In genomic region chr11:126098204-126098769, GRCh38 we compare ENCODE assay signal across 15 cellular contexts. TPM values are rescaled to one million over a fixed set of nuclear protein-coding genes. Genes with fewer than 3 reads are reported as not detected.
A peak's percentile ranks its signal among the peaks of the same experiment; 100 is the strongest.
DNase-seq lines count a peak whose midpoint lies in the region; ATAC-seq and TF ChIP-seq lines count a peak whose summit lies in the region.
"Had no signal": no experiment of that assay in that cellular context is flagged by ENCODE, and none has a peak within 500 bp of the region (broad histone marks: within the 10 kb centered on the region; RNA-seq: fewer than 3 reads in every experiment).

No MANE protein-coding gene starts in this region.

- H3K36me3 ChIP-seq in SK-N-SH (replicated peaks in 1 of 2; ENCODE audit: control insufficient read depth in 1 of 2, insufficient read depth in 2 of 2, low read length in 1 of 2) (no peaks in the 10 kb centered on the region), endodermal cell (ENCODE audit: control insufficient read depth, insufficient read depth, low read length) (no peaks in the 10 kb centered on the region), neural progenitor cell (no peaks in the 10 kb centered on the region), spleen (no peaks in the 10 kb centered on the region)
- H3K36me3 ChIP-seq: BLaER1 had no signal

- H3K27ac ChIP-seq in SK-N-SH (ENCODE audit: low read depth in 2 of 2, low read length in 1 of 2) (no peak overlapping the region; a peak in 1 of 4 replicates), endodermal cell (ENCODE audit: low read depth, low read length) (no peak overlapping the region), neural progenitor cell (no peak overlapping the region), spleen (no peak overlapping the region)
- H3K27ac ChIP-seq: BLaER1, GM23248 had no signal

- no peaks in the 10 kb centered on the region for H3K9me2 ChIP-seq in SK-N-SH

- H3K36me3 Mint-ChIP-seq in endodermal cell (ENCODE audit: low read depth): no peaks in the 10 kb centered on the region
- H3K36me3 Mint-ChIP-seq in neural progenitor cell: peaks cover 1% of the 10 kb centered on the region

- no peak overlapping the region for H2AFZ ChIP-seq in SK-N-SH (ENCODE audit: low read depth)
- H2AFZ ChIP-seq in neural progenitor cell (replicated peaks): peak overlapping the region; percentile 65
- H2AFZ ChIP-seq: GM23248 had no signal

- ATAC-seq in SK-N-SH treated with all-trans-retinoic acid at 6 μM for 48 hours: peak; percentile 70

- H3K9ac ChIP-seq in SK-N-SH: no peak overlapping the region
- no peak overlapping the region for H3K9ac ChIP-seq in endodermal cell (ENCODE audit: extremely low read depth, low read length, poor library complexity, severe bottlenecking)
- no peak overlapping the region for H3K9ac ChIP-seq in neural progenitor cell
- H3K9ac ChIP-seq: BLaER1, GM23248 had no signal

- no peak for TF ChIP-seq EP300 in SK-N-SH (IDR thresholded peaks at IDR 0.05; ENCODE audit: borderline replicate concordance in 1 of 2, low read depth in 1 of 2, low read length in 1 of 2)

- intact Hi-C loops in spleen (cut with DNase I; ENCODE audit: low total_unique reads): no loop called here

- TF ChIP-seq CTCF in SK-N-SH (IDR thresholded peaks at IDR 0.05) (no peak), endodermal cell (conservative IDR thresholded peaks at IDR 0.05) (no peak), neural progenitor cell (IDR thresholded peaks at IDR 0.05) (no peak), spleen (IDR thresholded peaks at IDR 0.05 in 8 of 11, conservative IDR thresholded peaks at IDR 0.05 in 3 of 11) (no peak)

- CTCF ChIA-PET in SK-N-SH (lab: Yijun Ruan, JAX): interaction anchor here (1.0 to 3.5 kb wide), 5 partner anchors 12 to 37 kb away, joined by 3 to 16 read pairs (median 6); no protein-coding TSS in a partner anchor

- H3K27me3 ChIP-seq in SK-N-SH (ENCODE audit: insufficient read depth): no peaks in the 10 kb centered on the region; the same call in 1 of the 2 replicates
- peaks cover 15% of the 10 kb centered on the region for H3K27me3 ChIP-seq in endodermal cell (ENCODE audit: control insufficient read depth, insufficient read depth, low read length, poor library complexity, severe bottlenecking)
- no peaks in the 10 kb centered on the region for H3K27me3 ChIP-seq in neural progenitor cell
- peaks cover 0 to 9% (median 0%) of the 10 kb centered on the region in 7 donors for H3K27me3 ChIP-seq in spleen (replicated peaks in 1 of 7)
- H3K27me3 ChIP-seq: BLaER1 had no signal

- no peak overlapping the region for H3K4me2 ChIP-seq in SK-N-SH
- H3K4me2 ChIP-seq in neural progenitor cell: no peak overlapping the region
- H3K4me2 ChIP-seq: BLaER1 had no signal

- POLR2A ChIA-PET in SK-N-SH (lab: Yijun Ruan, JAX): interaction anchor here (0.7 to 1.0 kb wide), 2 partner anchors 14 to 15 kb away, joined by 4 read pairs; no protein-coding TSS in a partner anchor

- H3K9me3 Mint-ChIP-seq in endodermal cell (no peaks in the 10 kb centered on the region), neural progenitor cell (no peaks in the 10 kb centered on the region)
- H3K9me3 Mint-ChIP-seq: CD8-positive, alpha-beta memory T cell; H9 had no signal

- no peak for TF ChIP-seq RAD21 in SK-N-SH (IDR thresholded peaks at IDR 0.05; ENCODE audit: low read length)

- H3K4me1 Mint-ChIP-seq in endodermal cell (peaks cover 17% of the 10 kb centered on the region), neural progenitor cell (peaks cover 61% of the 10 kb centered on the region)
- H3K4me1 Mint-ChIP-seq: CD8-positive, alpha-beta memory T cell had no signal

- H3K27me3 Mint-ChIP-seq in endodermal cell (ENCODE audit: insufficient read depth) (peaks cover 9% of the 10 kb centered on the region), neural progenitor cell (ENCODE audit: insufficient read depth, low read depth) (peaks cover 11% of the 10 kb centered on the region)

- H3K79me2 ChIP-seq in SK-N-SH (ENCODE audit: insufficient read depth): no peaks in the 10 kb centered on the region
- H3K79me2 ChIP-seq in neural progenitor cell (ENCODE audit: low read depth): no peaks in the 10 kb centered on the region

- H3K4me3 Mint-ChIP-seq in endodermal cell (no peak overlapping the region), neural progenitor cell (no peak overlapping the region)
- H3K4me3 Mint-ChIP-seq: CD8-positive, alpha-beta memory T cell; H9 had no signal

- H4K20me1 ChIP-seq in SK-N-SH (ENCODE audit: insufficient read depth) (no peaks in the 10 kb centered on the region), neural progenitor cell (ENCODE audit: low read depth) (no peaks in the 10 kb centered on the region)
- H4K20me1 ChIP-seq: BLaER1 had no signal

- WGBS in SK-N-SH (ENCODE audit: low lambda C conversion rate): 35% methylated on average over 4 of the region's 7 CpGs
- WGBS in endodermal cell (ENCODE audit: insufficient coverage in 1 of 2, insufficient read length in 1 of 2), 2 experiments: 79 to 94% methylated on average over 5 to 7 of the region's 7 CpGs
- 64 to 83% (median 78%) methylated on average over 7 of the region's 7 CpGs for WGBS in spleen, 5 donors

- H3K27ac Mint-ChIP-seq in endodermal cell: no peak overlapping the region
- H3K27ac Mint-ChIP-seq in neural progenitor cell: peak overlapping the region; percentile 91
- H3K27ac Mint-ChIP-seq: CD8-positive, alpha-beta memory T cell had no signal

- no peak for DNase-seq in SK-N-SH
- peak; percentile 46 for DNase-seq in endodermal cell
- DNase-seq in neural progenitor cell (ENCODE audit: low spot score): no peak
- peak; percentile 63 for DNase-seq in spleen
- no peak for DNase-seq in NCI-H2107 treated with DMSO at 0.1 percent for 48 hours (lab: John Stamatoyannopoulos, UW; ENCODE audit: unreplicated experiment)
- no peak for DNase-seq in SKM-1 (lab: John Stamatoyannopoulos, UW; ENCODE audit: unreplicated experiment)
- DNase-seq in stimulated activated CD4-positive, alpha-beta T cell treated with anti-CD3 and anti-CD28 coated beads, Interleukin-4, amount 100 ng/mL, for 1 hour: no peak
- DNase-seq: 8988T; AML-193; Caco-2; CD8-positive, alpha-beta memory T cell; GM23248; H9 had no signal

- TF ChIP-seq POLR2A in spleen (IDR thresholded peaks at IDR 0.05): no peak

- H3K4me3 ChIP-seq in SK-N-SH (ENCODE audit: low read depth in 2 of 2, low read length in 1 of 2) (no peak overlapping the region), endodermal cell (ENCODE audit: low read length) (no peak overlapping the region), neural progenitor cell (no peak overlapping the region), spleen (no peak overlapping the region)
- H3K4me3 ChIP-seq: BLaER1, GM23248 had no signal

- H3F3A ChIP-seq in SK-N-SH (replicated peaks; ENCODE audit: insufficient read depth): no peaks in the 10 kb centered on the region
- peaks cover 7% of the 10 kb centered on the region for H3F3A ChIP-seq in neural progenitor cell (ENCODE audit: low read depth)

- H3K9me3 ChIP-seq in SK-N-SH (no peaks in the 10 kb centered on the region), endodermal cell (ENCODE audit: control insufficient read depth, low read length) (no peaks in the 10 kb centered on the region), neural progenitor cell (ENCODE audit: low read depth) (no peaks in the 10 kb centered on the region), spleen (no peaks in the 10 kb centered on the region)
- H3K9me3 ChIP-seq: BLaER1, Caco-2 had no signal

- H3K4me1 ChIP-seq in SK-N-SH (ENCODE audit: control insufficient read depth in 1 of 2, insufficient read depth in 2 of 2, low read depth in 1 of 2, low read length in 1 of 2) (peaks cover 6 to 41% of the 10 kb centered on the region in 2 experiments; a peak in 3 of 4 replicates), endodermal cell (ENCODE audit: control insufficient read depth, insufficient read depth, low read length) (no peaks in the 10 kb centered on the region), neural progenitor cell (peaks cover 44% of the 10 kb centered on the region), spleen (peaks cover 0 to 7% (median 0%) of the 10 kb centered on the region in 6 donors)
- H3K4me1 ChIP-seq: Caco-2 had no signal

TF ChIP-seq in SK-N-SH treated with all-trans-retinoic acid at 6 μM for 48 hours, 23 proteins besides CTCF, POLR2A, EP300 and RAD21 (continues in another document):
- TF ChIP-seq BACH2 (CRISPR knock-in tag; IDR thresholded peaks at IDR 0.05; ENCODE audit: borderline replicate concordance) (no peak), ZC3H10 (CRISPR knock-in tag; IDR thresholded peaks at IDR 0.05) (no peak), RARB (CRISPR knock-in tag; IDR thresholded peaks at IDR 0.05) (no peak), ESRRG (CRISPR knock-in tag; IDR thresholded peaks at IDR 0.05) (no peak), ISL1 (CRISPR knock-in tag; IDR thresholded peaks at IDR 0.05) (no peak), TOX (CRISPR knock-in tag; IDR thresholded peaks at IDR 0.05; ENCODE audit: borderline replicate concordance) (no peak), SNAI2 (CRISPR knock-in tag; IDR thresholded peaks at IDR 0.05) (no peak), ZNF565 (CRISPR knock-in tag; conservative IDR thresholded peaks at IDR 0.05; ENCODE audit: low read depth) (no peak), ARNTL (CRISPR knock-in tag; IDR thresholded peaks at IDR 0.05; ENCODE audit: borderline replicate concordance, low read depth) (no peak), ZFP30 (CRISPR knock-in tag; IDR thresholded peaks at IDR 0.05) (no peak), OSR1 (CRISPR knock-in tag; IDR thresholded peaks at IDR 0.05) (no peak)

TF ChIP-seq in SK-N-SH, 30 proteins besides CTCF, POLR2A, EP300 and RAD21 (continues in another document):
- TF ChIP-seq RFX5 (IDR thresholded peaks at IDR 0.05; ENCODE audit: low read length) (no peak), ELF1 (IDR thresholded peaks at IDR 0.05) (no peak), EZH2phosphoT487 (IDR thresholded peaks at IDR 0.05; ENCODE audit: borderline replicate concordance, low read depth) (no peak), SMC3 (IDR thresholded peaks at IDR 0.05; ENCODE audit: low read depth, low read length) (no peak), CHD2 (IDR thresholded peaks at IDR 0.05; ENCODE audit: low read length, partially characterized antibody) (no peak), JUND (IDR thresholded peaks at IDR 0.05) (no peak), USF1 (IDR thresholded peaks at IDR 0.05; ENCODE audit: borderline replicate concordance, low read depth) (no peak), RXRA (IDR thresholded peaks at IDR 0.05; ENCODE audit: borderline replicate concordance, low read depth) (no peak)

RNA-seq across cellular contexts. Expression of gene CDON, which starts 35.6 kb away (rescaled TPM):
- polyA plus RNA-seq in SK-N-SH (2012; rRNA removed): 3.7 and 4.2 TPM in 2 replicates
- polyA plus RNA-seq in SK-N-SH (2012; cell fraction: cytosol; rRNA removed): 2.8 and 4.5 TPM in 2 replicates
- polyA plus RNA-seq in SK-N-SH (2012; cell fraction: nucleus; rRNA removed): 2.3 and 3.5 TPM in 2 replicates
- total RNA-seq in endodermal cell: 10 to 100 TPM; 19.2 to 24.5 TPM
- polyA plus RNA-seq in endodermal cell (2013, experiment 1 of 2): 88.2 TPM
- polyA plus RNA-seq in endodermal cell (2013, experiment 2 of 2): 73.3 TPM
- total RNA-seq in neural progenitor cell (ENCODE audit: low replicate concordance): 50.5 and 71.3 TPM in 2 replicates
- total RNA-seq in spleen: 1 to 10 TPM; 1.8 to 5.3 (median 3.6) TPM
- under 1 TPM; 0.30 to 0.58 (median 0.45) TPM for polyA plus RNA-seq in spleen
- polyA plus RNA-seq: CD8-positive, alpha-beta memory T cell had no signal

Comparison
In these comparisons a context has a peak if more than half of its experiments do, and no peak if none do; other contexts are left out.
1. DNase-seq: peak in endodermal cell (single experiment) and spleen (single experiment); none in SK-N-SH (single experiment), neural progenitor cell (single experiment), NCI-H2107 treated with DMSO at 0.1 percent for 48 hours (single experiment), SKM-1 (single experiment) and stimulated activated CD4-positive, alpha-beta T cell treated with anti-CD3 and anti-CD28 coated beads, Interleukin-4, amount 100 ng/mL, for 1 hour (single experiment).